Comparison of ENCODE assay signal across 1 cellular context in genomic region chr10:60384006-60384405, GRCh38.
TF ChIP-seq lines count a peak whose summit lies in the region.

No MANE protein-coding gene starts in this region.

TF ChIP-seq in SK-N-SH, 30 proteins besides CTCF, POLR2A, EP300 and RAD21 (continued from another document):
- TF ChIP-seq IRF3 (IDR thresholded peaks at IDR 0.05; ENCODE audit: low read depth, low read length) (no peak), RXRA (IDR thresholded peaks at IDR 0.05; ENCODE audit: borderline replicate concordance, low read depth) (no peak), TEAD4 (IDR thresholded peaks at IDR 0.05; ENCODE audit: borderline replicate concordance, insufficient read depth) (no peak), YY1 (IDR thresholded peaks at IDR 0.05; ENCODE audit: low read depth) (no peak), PBX3 (IDR thresholded peaks at IDR 0.05) (no peak), POLR2AphosphoS5 (IDR thresholded peaks at IDR 0.05; ENCODE audit: low read depth, low read length) (no peak), TAF1 (IDR thresholded peaks at IDR 0.05; ENCODE audit: borderline replicate concordance, low read depth, low read length) (no peak)
